26 cellular contexts compared by ENCODE assay signal in genomic region chr6:29679962-29680361, GRCh38. TPM values are rescaled to one million over a fixed set of nuclear protein-coding genes. Genes with fewer than 3 reads are reported as not detected.
A peak's percentile ranks its signal among the peaks of the same experiment; 100 is the strongest.
DNase-seq lines count a peak whose midpoint lies in the region; ATAC-seq, FAIRE-seq and TF ChIP-seq lines count a peak whose summit lies in the region.
"Had no signal": no experiment of that assay in that cellular context is flagged by ENCODE, and none has a peak within 500 bp of the region (broad histone marks: within the 10 kb centered on the region; RNA-seq: fewer than 3 reads in every experiment).

No MANE protein-coding gene starts in this region.

- H2BK5ac ChIP-seq in mesendoderm (ENCODE audit: low read length) = no peak overlapping the region

- peaks cover 2% of the 10 kb centered on the region for H3K4me1 ChIP-seq in mesendoderm (ENCODE audit: control insufficient read depth, low read depth, low read length)
- peaks cover 0 to 6% of the 10 kb centered on the region in 2 donors for H3K4me1 ChIP-seq in right atrium auricular region
- H3K4me1 ChIP-seq: prostate gland had no signal

- ATAC-seq in GM18868 (IDR thresholded peaks at IDR 0.05; ENCODE audit: unreplicated experiment) = no peak
- ATAC-seq: CD8-positive, alpha-beta T cell; HCT116 had no signal

- H3K23ac ChIP-seq in mesendoderm (ENCODE audit: low read length) = no peak overlapping the region

- H2AK5ac ChIP-seq in mesendoderm (ENCODE audit: low read length) = no peak overlapping the region

- no peaks in the 10 kb centered on the region for H3K9me3 ChIP-seq in right atrium auricular region
- H3K9me3 ChIP-seq: neutrophil, prostate gland had no signal

- no peak overlapping the region for H4K8ac ChIP-seq in mesendoderm (ENCODE audit: low read depth, low read length)

- no peak overlapping the region for H2BK15ac ChIP-seq in mesendoderm (replicated peaks; ENCODE audit: low read depth)

- H3K79me2 ChIP-seq in mesendoderm (ENCODE audit: control insufficient read depth, insufficient read depth, low read length) = no peaks in the 10 kb centered on the region

- no peak for FAIRE-seq in bronchial epithelial cell (lab: Jason Lieb, UNC)
- FAIRE-seq: islet of Langerhans had no signal

- H3K4ac ChIP-seq in mesendoderm (ENCODE audit: low read depth, low read length) = no peak overlapping the region

- no peak overlapping the region for H3K9ac ChIP-seq in mesendoderm (ENCODE audit: low read length)

- no peaks in the 10 kb centered on the region for H3K27me3 ChIP-seq in bronchial epithelial cell (ENCODE audit: control insufficient read depth, insufficient read depth, low read length)
- no peaks in the 10 kb centered on the region for H3K27me3 ChIP-seq in mesendoderm (ENCODE audit: insufficient read depth, low read length, poor library complexity)
- H3K27me3 ChIP-seq in right atrium auricular region = no peaks in the 10 kb centered on the region
- H3K27me3 ChIP-seq: cardiac muscle cell had no signal

- no CpG with 5 or more reads among the region's 13 CpGs for WGBS in mesendoderm (ENCODE audit: extremely low coverage, insufficient coverage, low lambda C conversion rate)

- peak overlapping the region; percentile 20 for H3K18ac ChIP-seq in mesendoderm (ENCODE audit: low read length)

- no peak overlapping the region for H3K27ac ChIP-seq in mesendoderm (ENCODE audit: low read depth, low read length)
- no peak overlapping the region for H3K27ac ChIP-seq in right atrium auricular region
- H3K27ac ChIP-seq: 22Rv1, neutrophil, prostate gland had no signal

- DNase-seq in DMS53 (lab: John Stamatoyannopoulos, UW) = peak; percentile 19
- no peak for DNase-seq in DMS53 treated with DMSO at 0.1 percent for 48 hours (lab: John Stamatoyannopoulos, UW; ENCODE audit: unreplicated experiment)
- peak; percentile 36 for DNase-seq in NB4 (ENCODE audit: low read depth)
- DNase-seq in bronchial epithelial cell (ENCODE audit: low read depth) = peak; percentile 18
- DNase-seq in mesendoderm = no peak
- DNase-seq in right atrium auricular region (ENCODE audit: low spot score) = no peak
- no peak for DNase-seq in germinal center (ENCODE audit: low spot score)
- DNase-seq: amygdala; CD8-positive, alpha-beta T cell; DND-41; hippocampal formation; NCI-H1105; NCI-H2081; NCI-H82; SHP77 treated with DMSO at 0.1 percent for 48 hours had no signal

- no peak overlapping the region for H4K5ac ChIP-seq in mesendoderm (ENCODE audit: low read length)

- TF ChIP-seq POLR2A in NB4 (IDR thresholded peaks at IDR 0.05; ENCODE audit: extremely low read depth, insufficient read length) = no peak

- H3K4me3 ChIP-seq in NB4 (ENCODE audit: low read depth, low read length) = no peak overlapping the region
- no peak overlapping the region for H3K4me3 ChIP-seq in bronchial epithelial cell (ENCODE audit: low read depth, low read length)
- no peak overlapping the region for H3K4me3 ChIP-seq in mesendoderm (ENCODE audit: low read length)
- no peak overlapping the region for H3K4me3 ChIP-seq in right atrium auricular region
- H3K4me3 ChIP-seq: cardiac muscle cell, prostate gland had no signal

- H2BK120ac ChIP-seq in mesendoderm (ENCODE audit: low read depth, low read length) = no peak overlapping the region

- H3K36me3 ChIP-seq in bronchial epithelial cell (ENCODE audit: control insufficient read depth, insufficient read depth, low read length) = no peaks in the 10 kb centered on the region
- H3K36me3 ChIP-seq in mesendoderm (ENCODE audit: control insufficient read depth, insufficient read depth, low read length) = no peaks in the 10 kb centered on the region
- H3K36me3 ChIP-seq in right atrium auricular region = no peaks in the 10 kb centered on the region
- H3K36me3 ChIP-seq: cardiac muscle cell, neutrophil, prostate gland had no signal

- no peak for TF ChIP-seq CTCF in NB4 (IDR thresholded peaks at IDR 0.05; ENCODE audit: low read depth, low read length)
- TF ChIP-seq CTCF in bronchial epithelial cell (IDR thresholded peaks at IDR 0.05; ENCODE audit: insufficient read depth, low read length, severe bottlenecking) = no peak
- no peak for TF ChIP-seq CTCF in right atrium auricular region (IDR thresholded peaks at IDR 0.05)

- H3K79me1 ChIP-seq in mesendoderm (ENCODE audit: low read length) = no peaks in the 10 kb centered on the region

- H3K4me2 ChIP-seq in mesendoderm (ENCODE audit: low read length) = no peak overlapping the region

- H3K56ac ChIP-seq in mesendoderm (ENCODE audit: low read length) = peak overlapping the region; percentile 7

RNA-seq across cellular contexts. Expression of gene ZFP57, which starts 1.0 kb away (rescaled TPM):
- total RNA-seq in bronchial epithelial cell (0.90 and 1.6 TPM in 2 replicates), right atrium auricular region (10 to 100 TPM in 1 of 2 donors, under 1 TPM in 1; 0.30 to 12.6 TPM)
- 1.5 TPM for polyA plus RNA-seq in mesendoderm (2013, experiment 1 of 2)
- 1.4 TPM for polyA plus RNA-seq in mesendoderm (2013, experiment 2 of 2)
- total RNA-seq: CD8-positive, alpha-beta T cell; fibroblast of villous mesenchyme; HT-29 had no signal

RNA-seq across cellular contexts. Expression of gene MOG, which starts 23.1 kb away (rescaled TPM):
- total RNA-seq in bronchial epithelial cell (not detected in 2 replicates), right atrium auricular region (1 to 10 TPM in 1 of 2 donors, under 1 TPM in 1; 0.16 to 2.4 TPM)
- 0.37 TPM for polyA plus RNA-seq in mesendoderm (2013, experiment 1 of 2)
- polyA plus RNA-seq in mesendoderm (2013, experiment 2 of 2) = 0.32 TPM
- total RNA-seq: CD8-positive, alpha-beta T cell; dermis microvascular lymphatic vessel endothelial cell; fibroblast of villous mesenchyme; HT-29; lower leg skin; prostate gland had no signal

RNA-seq across cellular contexts. Expression of gene HLA-F, which starts 43.3 kb away (rescaled TPM):
- total RNA-seq in bronchial epithelial cell = 14.2 and 24.2 TPM in 2 replicates
- 2.0 TPM for polyA plus RNA-seq in mesendoderm (2013, experiment 1 of 2)
- polyA plus RNA-seq in mesendoderm (2013, experiment 2 of 2) = 1.8 TPM
- 10 to 100 TPM; 21.1 to 36.7 TPM for total RNA-seq in right atrium auricular region

RNA-seq across cellular contexts. Expression of gene GABBR1, which starts 47.0 kb away (rescaled TPM):
- 6.3 and 11.1 TPM in 2 replicates for total RNA-seq in bronchial epithelial cell
- polyA plus RNA-seq in mesendoderm (2013, experiment 1 of 2) = 27.2 TPM
- 27.5 TPM for polyA plus RNA-seq in mesendoderm (2013, experiment 2 of 2)
- 10 to 100 TPM; 16.4 to 32.0 TPM for total RNA-seq in right atrium auricular region

Comparison
In these comparisons a context has a peak if more than half of its experiments do, and no peak if none do; other contexts are left out.
1. DNase-seq: peak in DMS53 (single experiment), NB4 (single experiment) and bronchial epithelial cell (single experiment); none in DMS53 treated with DMSO at 0.1 percent for 48 hours (single experiment), mesendoderm (single experiment), right atrium auricular region (single experiment) and germinal center (single experiment).